ENCODE assay signal across 30 cellular contexts in genomic region chr3:118525096-118525495, GRCh38.
"Had no signal": no experiment of that assay in that cellular context is flagged by ENCODE, and none has a peak within 500 bp of the region (broad histone marks: within the 10 kb centered on the region; RNA-seq: fewer than 3 reads in every experiment).

No MANE protein-coding gene starts in this region.

- H3K4me3 ChIP-seq: adrenal gland, body of pancreas, breast epithelium, coronary artery, SJCRH30, SK-N-MC had no signal

- ATAC-seq: activated CD4-positive, alpha-beta T cell treated with anti-CD3 and anti-CD28 coated beads for 36 hours; activated CD4-positive, CD25-positive, alpha-beta regulatory T cell treated with anti-CD3 and anti-CD28 coated beads, Interleukin-2, amount 50 U/mL, for 24 hours; activated naive CD4-positive, alpha-beta T cell treated with anti-CD3 and anti-CD28 coated beads, Interleukin-2, amount 50 U/mL, for 72 hours; activated T-cell treated with anti-CD3 and anti-CD28 coated beads, Interleukin-2, amount 50 U/mL, for 4 hours; body of pancreas had no signal

- H3K9me3 ChIP-seq: adrenal gland, body of pancreas, breast epithelium, SJCRH30 had no signal

- H3K27ac ChIP-seq: adrenal gland, body of pancreas, breast epithelium, coronary artery, SJCRH30, SK-N-MC had no signal

- H3K27me3 ChIP-seq: adrenal gland, body of pancreas, breast epithelium, SJCRH30 had no signal

- H3K36me3 ChIP-seq: adrenal gland, breast epithelium, SJCRH30 had no signal

- FAIRE-seq: astrocyte, TTC549 had no signal

- DNase-seq: activated CD4-positive, alpha-beta memory T cell treated with anti-CD3 and anti-CD28 coated beads for 36 hours; activated CD4-positive, alpha-beta T cell treated with anti-CD3 and anti-CD28 coated beads for 36 hours; activated CD4-positive, alpha-beta T cell treated with anti-CD3 and anti-CD28 coated beads, Interleukin-2, amount 50 U/mL, for 1 hour; activated CD8-positive, alpha-beta memory T cell treated with anti-CD3 and anti-CD28 coated beads, Interleukin-2, amount 50 U/mL, for 4 hours; activated gamma-delta T cell treated with Interleukin-2 at 50 U/mL for 16 hours; activated naive CD4-positive, alpha-beta T cell treated with anti-CD3 and anti-CD28 coated beads for 36 hours; activated T-cell treated with anti-CD3 and anti-CD28 coated beads for 4 hours; activated T-cell treated with anti-CD3 and anti-CD28 coated beads, Interleukin-2, amount 50 U/mL, for 4 hours; adrenal gland; body of pancreas; NCI-H1048; NCI-H1105 treated with DMSO at 0.1 percent for 48 hours; NCI-H1436; NCI-H1694; NCI-H1930; NCI-H2081 treated with DMSO at 0.1 percent for 48 hours; NCI-H345; NCI-H524 treated with DMSO at 0.1 percent for 48 hours; NCI-H748 treated with DMSO at 0.1 percent for 48 hours; OCI-M1; SHP77; SJCRH30; T1000 had no signal

- H3K4me1 ChIP-seq: adrenal gland, body of pancreas, breast epithelium, SJCRH30 had no signal
